25 cellular contexts compared by ENCODE assay signal in genomic region chr2:180747728-180748127, GRCh38.
A peak's percentile ranks its signal among the peaks of the same experiment; 100 is the strongest.
DNase-seq lines count a peak whose midpoint lies in the region; FAIRE-seq and TF ChIP-seq lines count a peak whose summit lies in the region.
"Had no signal": no experiment of that assay in that cellular context is flagged by ENCODE, and none has a peak within 500 bp of the region (broad histone marks: within the 10 kb centered on the region; RNA-seq: fewer than 3 reads in every experiment).

No MANE protein-coding gene starts in this region.

- H3K36me3 Mint-ChIP-seq in MCF 10A (ENCODE audit: insufficient read depth, unreplicated experiment) = no peaks in the 10 kb centered on the region
- no peaks in the 10 kb centered on the region for H3K36me3 Mint-ChIP-seq in astrocyte (ENCODE audit: low read depth, unreplicated experiment)

- H3K27me3 ChIP-seq in breast epithelium (no peaks in the 10 kb centered on the region), astrocyte (ENCODE audit: insufficient read depth, low read length) (no peaks in the 10 kb centered on the region)
- H3K27me3 ChIP-seq: adrenal gland, gastroesophageal sphincter, MG63, neutrophil had no signal

- DNase-seq in MCF 10A (ENCODE audit: unreplicated experiment) (peak; percentile 61), breast epithelium (ENCODE audit: low spot score in 2 of 2) (no peak), astrocyte (ENCODE audit: low read depth) (peak; percentile 44), kidney glomerular epithelial cell (lab: John Stamatoyannopoulos, UW) (peak; percentile 59), urothelium cell line (ENCODE audit: low spot score) (peak; percentile 32), COR-L47 (lab: John Stamatoyannopoulos, UW) (no peak), NCI-H1417 (lab: John Stamatoyannopoulos, UW) (no peak), D341Med (ENCODE audit: low spot score) (no peak)
- DNase-seq: activated CD4-positive, alpha-beta T cell treated with anti-CD3 and anti-CD28 coated beads, Interleukin-2, amount 10 ng/mL, durations not matched to agents 7 days and 5 days; activated CD8-positive, alpha-beta memory T cell treated with anti-CD3 and anti-CD28 coated beads, Interleukin-2, amount 50 U/mL, for 48 hours; activated gamma-delta T cell; adrenal gland; MG63; NCI-H2171 treated with DMSO at 0.1 percent for 48 hours; NCI-H774; OCI-M1; retina had no signal

- H3K27ac ChIP-seq in breast epithelium (no peak overlapping the region), astrocyte (ENCODE audit: low read depth, low read length) (no peak overlapping the region)
- H3K27ac ChIP-seq: 22Rv1, adrenal gland, gastroesophageal sphincter, neutrophil had no signal

- TF ChIP-seq CTCF in MCF 10A (IDR thresholded peaks at IDR 0.05; ENCODE audit: unreplicated experiment) (no peak), breast epithelium (IDR thresholded peaks at IDR 0.05) (no peak), astrocyte (IDR thresholded peaks at IDR 0.05; ENCODE audit: insufficient read depth, low read depth, low read length) (no peak)

- no peaks in the 10 kb centered on the region for H3K9me3 Mint-ChIP-seq in MCF 10A (ENCODE audit: unreplicated experiment)
- peaks cover 3% of the 10 kb centered on the region for H3K9me3 Mint-ChIP-seq in astrocyte (ENCODE audit: unreplicated experiment)
- H3K9me3 Mint-ChIP-seq: activated CD4-positive, alpha-beta T cell treated with anti-CD3 and anti-CD28 coated beads, Interleukin-2, amount 10 ng/mL, durations not matched to agents 7 days and 5 days; central memory CD8-positive, alpha-beta T cell; T-helper 1 cell treated with Interleukin-12 subunit alpha and Interleukin-12 subunit beta and Interleukin-4 antibody, amounts not matched to agents 30 μg/mL and 1 μg/mL, for 36 hours had no signal

- POLR2A ChIA-PET in MCF 10A (lab: Yijun Ruan, JAX) = interaction anchor here (0.6 to 1.7 kb wide), 7 partner anchors 11 to 391 kb away, joined by 3 to 7 read pairs (median 3); no protein-coding TSS in a partner anchor

- FAIRE-seq in astrocyte (lab: Jason Lieb, UNC) (no peak), urothelium cell line (lab: Jason Lieb, UNC) (no peak)
- FAIRE-seq: D721Med, GM18507, HepG2 had no signal

- no peak overlapping the region for H2AFZ ChIP-seq in astrocyte (ENCODE audit: low read depth, low read length)

- intact Hi-C loops in MCF 10A (cut with micrococcal nuclease) = loop anchor here (10.0 kb wide), 1 partner anchor 237 kb away; the partner anchor contains the start of gene UBE2E3
- intact Hi-C loops in breast epithelium (cut with DNase I; ENCODE audit: low total_unique reads) = no loop called here

- CTCF ChIA-PET in MCF 10A (lab: Yijun Ruan, JAX) = interaction anchor here (0.6 kb wide), 1 partner anchor 71 kb away, joined by 3 read pairs; no protein-coding TSS in a partner anchor

- H3K9ac ChIP-seq in astrocyte (ENCODE audit: low read length) = no peak overlapping the region

- no peaks in the 10 kb centered on the region for H4K20me1 ChIP-seq in astrocyte (ENCODE audit: insufficient read depth, low read length)

- H3K27ac Mint-ChIP-seq in MCF 10A (ENCODE audit: low read depth, unreplicated experiment) (peak overlapping the region; percentile 8), astrocyte (ENCODE audit: unreplicated experiment) (no peak overlapping the region)
- H3K27ac Mint-ChIP-seq: activated CD4-positive, alpha-beta T cell treated with anti-CD3 and anti-CD28 coated beads, Interleukin-2, amount 10 ng/mL, durations not matched to agents 7 days and 5 days; T-helper 1 cell treated with Interleukin-12 subunit alpha and Interleukin-12 subunit beta and Interleukin-4 antibody, amounts not matched to agents 30 μg/mL and 1 μg/mL, for 36 hours had no signal

- H3K27me3 Mint-ChIP-seq in MCF 10A (ENCODE audit: insufficient read depth, unreplicated experiment) = no peaks in the 10 kb centered on the region
- H3K27me3 Mint-ChIP-seq in astrocyte (ENCODE audit: low read depth, unreplicated experiment) = no peaks in the 10 kb centered on the region
- H3K27me3 Mint-ChIP-seq: activated CD4-positive, alpha-beta T cell treated with anti-CD3 and anti-CD28 coated beads, Interleukin-2, amount 10 ng/mL, durations not matched to agents 7 days and 5 days had no signal

- H3K4me1 Mint-ChIP-seq in MCF 10A (ENCODE audit: insufficient read depth, unreplicated experiment) (peaks cover 17% of the 10 kb centered on the region), astrocyte (ENCODE audit: low read depth, unreplicated experiment) (peaks cover 5% of the 10 kb centered on the region)
- H3K4me1 Mint-ChIP-seq: activated CD4-positive, alpha-beta T cell treated with anti-CD3 and anti-CD28 coated beads, Interleukin-2, amount 10 ng/mL, durations not matched to agents 7 days and 5 days; central memory CD8-positive, alpha-beta T cell had no signal

- H3K4me2 ChIP-seq in astrocyte (ENCODE audit: low read length) = no peak overlapping the region

- H3K4me3 Mint-ChIP-seq in MCF 10A (ENCODE audit: unreplicated experiment) (peak overlapping the region; percentile 7), astrocyte (ENCODE audit: unreplicated experiment) (no peak overlapping the region)
- H3K4me3 Mint-ChIP-seq: activated CD4-positive, alpha-beta T cell treated with anti-CD3 and anti-CD28 coated beads, Interleukin-2, amount 10 ng/mL, durations not matched to agents 7 days and 5 days; central memory CD8-positive, alpha-beta T cell; T-helper 1 cell treated with Interleukin-12 subunit alpha and Interleukin-12 subunit beta and Interleukin-4 antibody, amounts not matched to agents 30 μg/mL and 1 μg/mL, for 36 hours had no signal

- H3K9me3 ChIP-seq in breast epithelium (no peaks in the 10 kb centered on the region), astrocyte (ENCODE audit: insufficient read depth, low read depth, low read length) (no peaks in the 10 kb centered on the region)
- H3K9me3 ChIP-seq: adrenal gland, gastroesophageal sphincter, MG63, neutrophil had no signal

- H3K4me3 ChIP-seq in breast epithelium (no peak overlapping the region), astrocyte (ENCODE audit: insufficient read depth, low read depth, low read length) (no peak overlapping the region)
- H3K4me3 ChIP-seq: adrenal gland, gastroesophageal sphincter, MG63 had no signal

- H3K36me3 ChIP-seq in breast epithelium (no peaks in the 10 kb centered on the region), astrocyte (ENCODE audit: insufficient read depth, low read length) (no peaks in the 10 kb centered on the region)
- H3K36me3 ChIP-seq: adrenal gland, gastroesophageal sphincter, MG63, neutrophil had no signal

- H3K79me2 ChIP-seq in astrocyte (ENCODE audit: insufficient read depth, low read length) = no peaks in the 10 kb centered on the region

- no peak for TF ChIP-seq POLR2A in breast epithelium (IDR thresholded peaks at IDR 0.05)

- H3K4me1 ChIP-seq in breast epithelium = no peaks in the 10 kb centered on the region
- H3K4me1 ChIP-seq in astrocyte (ENCODE audit: insufficient read depth, low read length) = no peaks in the 10 kb centered on the region
- H3K4me1 ChIP-seq: adrenal gland, gastroesophageal sphincter had no signal

- BruUV-seq in MCF 10A (replicated peaks; lab: Mats Ljungman, UMichigan) = no TSS peak

Comparison
In these comparisons a context has a peak if more than half of its experiments do, and no peak if none do; other contexts are left out.
1. DNase-seq: peak in MCF 10A (single experiment), astrocyte (single experiment), kidney glomerular epithelial cell (single experiment) and urothelium cell line (single experiment); none in breast epithelium (0 of 2), COR-L47 (single experiment), NCI-H1417 (0 of 3) and D341Med (single experiment).